ENCODE assay signal across 10 cellular contexts in genomic region chr3:125163739-125164601, GRCh38. TPM values are rescaled to one million over a fixed set of nuclear protein-coding genes. Genes with fewer than 3 reads are reported as not detected.
DNase-seq lines count a peak whose midpoint lies in the region; ATAC-seq and TF ChIP-seq lines count a peak whose summit lies in the region.
"Had no signal": no experiment of that assay in that cellular context is flagged by ENCODE, and none has a peak within 500 bp of the region (broad histone marks: within the 10 kb centered on the region; RNA-seq: fewer than 3 reads in every experiment).

No MANE protein-coding gene starts in this region.

- peak; percentile 15; the same call in 1 of the 2 replicates for TF ChIP-seq CTCF in OCI-LY3 (IDR thresholded peaks at IDR 0.05; ENCODE audit: low read depth, low read length)

- peaks cover 18% of the 10 kb centered on the region for H3K27me3 ChIP-seq in OCI-LY3 (ENCODE audit: low read depth, low read length)

- ATAC-seq in GM19395 (IDR thresholded peaks at IDR 0.05; ENCODE audit: unreplicated experiment): peak; percentile 70
- ATAC-seq in left ventricle myocardium superior: peak; percentile 64
- ATAC-seq in HG03280 (IDR thresholded peaks at IDR 0.05; ENCODE audit: unreplicated experiment): no peak
- ATAC-seq: activated naive CD4-positive, alpha-beta T cell treated with anti-CD3 and anti-CD28 coated beads, Interleukin-2, amount 50 U/mL, for 72 hours had no signal

- no peaks in the 10 kb centered on the region for H3K9me3 ChIP-seq in OCI-LY3 (ENCODE audit: insufficient read depth, low read length)

- intact Hi-C loops in left ventricle myocardium superior (cut with micrococcal nuclease): no loop called here

- H2AFZ ChIP-seq in OCI-LY3 (ENCODE audit: low read depth, low read length): peak overlapping the region; percentile 10

- H3K27ac ChIP-seq in OCI-LY3 (ENCODE audit: low read length): no peak overlapping the region

- H3K36me3 ChIP-seq in OCI-LY3 (replicated peaks; ENCODE audit: low read depth, low read length): no peaks in the 10 kb centered on the region

- no peaks in the 10 kb centered on the region for H4K20me1 ChIP-seq in OCI-LY3 (ENCODE audit: insufficient read depth, low read length)

- no peak overlapping the region for H3K9ac ChIP-seq in OCI-LY3 (ENCODE audit: low read length)

- peak overlapping the region; percentile 58 for H3K4me2 ChIP-seq in OCI-LY3 (ENCODE audit: low read length)

- no peaks in the 10 kb centered on the region for H3K79me2 ChIP-seq in OCI-LY3 (ENCODE audit: low read length)

- no peak overlapping the region; the same call in 1 of the 2 replicates for H3K4me3 ChIP-seq in OCI-LY3 (ENCODE audit: low read length)

- peaks cover 12% of the 10 kb centered on the region for H3K4me1 ChIP-seq in OCI-LY3 (ENCODE audit: low read length)

- DNase-seq in AG08396 (ENCODE audit: low spot score): peak; percentile 39
- peak; percentile 58 for DNase-seq in left ventricle myocardium superior
- DNase-seq in dedifferentiated amniotic fluid mesenchymal stem cell (ENCODE audit: extremely low spot score): no peak
- no peak for DNase-seq in stimulated activated naive CD4-positive, alpha-beta T cell treated with Interleukin-2 at 50 U/mL for 16 hours (lab: John Stamatoyannopoulos, UW)
- DNase-seq in HT-29 (ENCODE audit: low spot score): no peak

RNA-seq across cellular contexts. Expression of gene SLC12A8, which starts 48.6 kb away (rescaled TPM):
- total RNA-seq in left ventricle myocardium superior: 0.52 TPM
- 57.8 and 61.3 TPM in 2 replicates for total RNA-seq in HT-29 (2014; rRNA removed; shearing (Covaris generic))
- total RNA-seq: mononuclear cell had no signal

Comparison
In these comparisons a context has a peak if more than half of its experiments do, and no peak if none do; other contexts are left out.
1. DNase-seq: peak in AG08396 (single experiment) and left ventricle myocardium superior (single experiment); none in dedifferentiated amniotic fluid mesenchymal stem cell (single experiment), stimulated activated naive CD4-positive, alpha-beta T cell treated with Interleukin-2 at 50 U/mL for 16 hours (single experiment) and HT-29 (single experiment).
2. RNA of gene SLC12A8, which starts 48.6 kb away (total RNA-seq): 57.8 to 61.3 TPM in HT-29; 0.52 TPM in left ventricle myocardium superior (single experiment); every median in the first group is over 10 times any median in the second.